Comparison of ENCODE assay signal across 17 cellular contexts in genomic region chr5:137179203-137179602, GRCh38.
"Had no signal": no experiment of that assay in that cellular context is flagged by ENCODE, and none has a peak within 500 bp of the region (broad histone marks: within the 10 kb centered on the region; RNA-seq: fewer than 3 reads in every experiment).

No MANE protein-coding gene starts in this region.

- H3K27ac Mint-ChIP-seq: naive thymus-derived CD4-positive, alpha-beta T cell; stimulated activated effector memory CD8-positive, alpha-beta T cell treated with anti-CD3 and anti-CD28 coated beads, Interleukin-12 subunit alpha, Interleukin-12 subunit beta, amount 100 ng/mL, for 72 hours; type B pancreatic cell had no signal

- H3K4me1 Mint-ChIP-seq: naive thymus-derived CD4-positive, alpha-beta T cell; stimulated activated effector memory CD8-positive, alpha-beta T cell treated with anti-CD3 and anti-CD28 coated beads, Interleukin-12 subunit alpha, Interleukin-12 subunit beta, amount 100 ng/mL, for 72 hours had no signal

- H3K4me3 Mint-ChIP-seq: naive thymus-derived CD4-positive, alpha-beta T cell; stimulated activated effector memory CD8-positive, alpha-beta T cell treated with anti-CD3 and anti-CD28 coated beads, Interleukin-12 subunit alpha, Interleukin-12 subunit beta, amount 100 ng/mL, for 72 hours; type B pancreatic cell had no signal

- H3K36me3 Mint-ChIP-seq: naive thymus-derived CD4-positive, alpha-beta T cell; stimulated activated effector memory CD8-positive, alpha-beta T cell treated with anti-CD3 and anti-CD28 coated beads, Interleukin-12 subunit alpha, Interleukin-12 subunit beta, amount 100 ng/mL, for 72 hours; type B pancreatic cell had no signal

- H3K9me3 Mint-ChIP-seq: type B pancreatic cell had no signal

- DNase-seq: dorsolateral prefrontal cortex; effector CD8-positive, alpha-beta T cell; foreskin melanocyte; heart right ventricle; hypothalamus; kidney glomerular epithelial cell; mesendoderm; naive thymus-derived CD4-positive, alpha-beta T cell; psoas muscle; retina; right lobe of liver; stimulated activated CD4-positive, alpha-beta T cell treated with anti-CD3 and anti-CD28 coated beads, Interleukin-4, amount 100 ng/mL, for 1 hour; stimulated activated CD8-positive, alpha-beta memory T cell treated with anti-CD3 and anti-CD28 coated beads, Interleukin-4, amount 100 ng/mL, for 48 hours; stimulated activated naive CD8-positive, alpha-beta T cell treated with anti-CD3 and anti-CD28 coated beads, Interleukin-15, Interleukin-2, amounts not matched to agents 100 U/mL and 50 U/mL, for 24 hours; thyroid gland had no signal

- ATAC-seq: heart right ventricle; psoas muscle; right lobe of liver; stimulated activated effector memory CD8-positive, alpha-beta T cell treated with anti-CD3 and anti-CD28 coated beads, Interleukin-12 subunit alpha, Interleukin-12 subunit beta, amount 100 ng/mL, for 72 hours; stimulated activated naive CD8-positive, alpha-beta T cell treated with anti-CD3 and anti-CD28 coated beads, Interleukin-15, Interleukin-2, amounts not matched to agents 100 U/mL and 50 U/mL, for 24 hours had no signal
